ENCODE assay signal across 26 cellular contexts in genomic region chr10:65660006-65660405, GRCh38.
"Had no signal": no experiment of that assay in that cellular context is flagged by ENCODE, and none has a peak within 500 bp of the region (broad histone marks: within the 10 kb centered on the region; RNA-seq: fewer than 3 reads in every experiment).

No MANE protein-coding gene starts in this region.

- H3K4me3 Mint-ChIP-seq: activated CD4-positive, alpha-beta memory T cell treated with anti-CD3 and anti-CD28 coated beads for 36 hours; activated CD4-positive, alpha-beta T cell treated with anti-CD3 and anti-CD28 coated beads for 36 hours; activated CD4-positive, alpha-beta T cell treated with anti-CD3 and anti-CD28 coated beads, Interleukin-2, amount 10 ng/mL, durations not matched to agents 24 days and 14 days; activated CD8-positive, alpha-beta memory T cell treated with anti-CD3 and anti-CD28 coated beads, Interleukin-2, amount 10 ng/mL, durations not matched to agents 7 days and 5 days; activated CD8-positive, alpha-beta T cell treated with anti-CD3 and anti-CD28 coated beads, Interleukin-2, amount 10 ng/mL, durations not matched to agents 7 days and 5 days; activated naive CD4-positive, alpha-beta T cell treated with anti-CD3 and anti-CD28 coated beads, Interleukin-2, amount 10 ng/mL, durations not matched to agents 7 days and 5 days; activated naive CD8-positive, alpha-beta T cell treated with anti-CD3 and anti-CD28 coated beads, Interleukin-2, amount 10 ng/mL, durations not matched to agents 7 days and 5 days; activated T-helper 1 cell treated with anti-CD3 and anti-CD28 coated beads, Interleukin-12 subunit alpha, Interleukin-12 subunit beta, Interleukin-2, Interleukin-4 antibody, amounts not matched to agents 30 ng/mL and 10 ng/mL and 1 ng/mL, durations not matched to agents 14 hours and 24 hours and 36 hours; brain had no signal

- H3K9me3 Mint-ChIP-seq: activated CD4-positive, alpha-beta T cell treated with anti-CD3 and anti-CD28 coated beads, Interleukin-2, amount 10 ng/mL, durations not matched to agents 24 days and 14 days; activated naive CD4-positive, alpha-beta T cell treated with anti-CD3 and anti-CD28 coated beads, Interleukin-2, amount 10 ng/mL, durations not matched to agents 7 days and 5 days had no signal

- ATAC-seq: activated CD4-positive, alpha-beta T cell treated with anti-CD3 and anti-CD28 coated beads for 36 hours; activated CD8-positive, alpha-beta memory T cell treated with anti-CD3 and anti-CD28 coated beads, Interleukin-2, amount 10 ng/mL, durations not matched to agents 7 days and 5 days; activated CD8-positive, alpha-beta T cell treated with anti-CD3 and anti-CD28 coated beads, Interleukin-2, amount 10 ng/mL, durations not matched to agents 7 days and 5 days; activated naive CD4-positive, alpha-beta T cell treated with anti-CD3 and anti-CD28 coated beads, Interleukin-2, amount 50 U/mL, for 72 hours; esophagus mucosa; heart left ventricle had no signal

- H3K27ac Mint-ChIP-seq: activated CD4-positive, alpha-beta memory T cell treated with anti-CD3 and anti-CD28 coated beads for 36 hours; activated CD4-positive, alpha-beta T cell treated with anti-CD3 and anti-CD28 coated beads for 36 hours; activated CD4-positive, alpha-beta T cell treated with anti-CD3 and anti-CD28 coated beads, Interleukin-2, amount 10 ng/mL, durations not matched to agents 24 days and 14 days; activated CD8-positive, alpha-beta memory T cell treated with anti-CD3 and anti-CD28 coated beads, Interleukin-2, amount 10 ng/mL, durations not matched to agents 7 days and 5 days; activated CD8-positive, alpha-beta T cell treated with anti-CD3 and anti-CD28 coated beads, Interleukin-2, amount 10 ng/mL, durations not matched to agents 7 days and 5 days; activated naive CD4-positive, alpha-beta T cell treated with anti-CD3 and anti-CD28 coated beads, Interleukin-2, amount 10 ng/mL, durations not matched to agents 7 days and 5 days; activated naive CD4-positive, alpha-beta T cell treated with anti-CD3 and anti-CD28 coated beads, Interleukin-2, amount 50 U/mL, for 72 hours; activated naive CD8-positive, alpha-beta T cell treated with anti-CD3 and anti-CD28 coated beads, Interleukin-2, amount 10 ng/mL, durations not matched to agents 7 days and 5 days; activated T-helper 1 cell treated with anti-CD3 and anti-CD28 coated beads, Interleukin-12 subunit alpha, Interleukin-12 subunit beta, Interleukin-2, Interleukin-4 antibody, amounts not matched to agents 30 ng/mL and 10 ng/mL and 1 ng/mL, durations not matched to agents 14 hours and 24 hours and 36 hours; activated T-helper 2 cell treated with anti-CD3 and anti-CD28 coated beads, Interferon-gamma antibody, Interleukin-2, Interleukin-4, amounts not matched to agents 10 μg/mL and 5 μg/mL and 100 μg/mL, durations not matched to agents 14 hours and 24 hours and 36 hours had no signal

- H3K36me3 Mint-ChIP-seq: activated CD4-positive, alpha-beta memory T cell treated with anti-CD3 and anti-CD28 coated beads for 36 hours; activated CD8-positive, alpha-beta memory T cell treated with anti-CD3 and anti-CD28 coated beads, Interleukin-2, amount 10 ng/mL, durations not matched to agents 7 days and 5 days; activated naive CD4-positive, alpha-beta T cell treated with anti-CD3 and anti-CD28 coated beads, Interleukin-2, amount 10 ng/mL, durations not matched to agents 7 days and 5 days; activated naive CD8-positive, alpha-beta T cell treated with anti-CD3 and anti-CD28 coated beads, Interleukin-2, amount 10 ng/mL, durations not matched to agents 7 days and 5 days had no signal

- H3K27me3 Mint-ChIP-seq: activated CD4-positive, alpha-beta memory T cell treated with anti-CD3 and anti-CD28 coated beads for 36 hours; activated CD4-positive, alpha-beta T cell treated with anti-CD3 and anti-CD28 coated beads for 36 hours; activated CD4-positive, alpha-beta T cell treated with anti-CD3 and anti-CD28 coated beads, Interleukin-2, amount 10 ng/mL, durations not matched to agents 24 days and 14 days; activated CD8-positive, alpha-beta memory T cell treated with anti-CD3 and anti-CD28 coated beads, Interleukin-2, amount 10 ng/mL, durations not matched to agents 7 days and 5 days; activated naive CD4-positive, alpha-beta T cell treated with anti-CD3 and anti-CD28 coated beads, Interleukin-2, amount 10 ng/mL, durations not matched to agents 7 days and 5 days; activated naive CD8-positive, alpha-beta T cell treated with anti-CD3 and anti-CD28 coated beads, Interleukin-2, amount 10 ng/mL, durations not matched to agents 7 days and 5 days; brain had no signal

- DNase-seq: activated CD4-positive, alpha-beta memory T cell treated with anti-CD3 and anti-CD28 coated beads for 36 hours; activated CD4-positive, alpha-beta T cell treated with anti-CD3 and anti-CD28 coated beads for 36 hours; activated CD4-positive, alpha-beta T cell treated with anti-CD3 and anti-CD28 coated beads, Interleukin-2, amount 10 ng/mL, durations not matched to agents 24 days and 14 days; activated CD4-positive, CD25-positive, alpha-beta regulatory T cell; activated CD4-positive, CD25-positive, alpha-beta regulatory T cell treated with anti-CD3 and anti-CD28 coated beads, Interleukin-2, amount 50 U/mL, for 72 hours; activated CD8-positive, alpha-beta memory T cell treated with anti-CD3 and anti-CD28 coated beads, Interleukin-2, amount 10 ng/mL, durations not matched to agents 7 days and 5 days; activated CD8-positive, alpha-beta memory T cell treated with anti-CD3 and anti-CD28 coated beads, Interleukin-2, amount 50 U/mL, for 4 hours; activated CD8-positive, alpha-beta T cell treated with anti-CD3 and anti-CD28 coated beads, Interleukin-2, amount 10 ng/mL, durations not matched to agents 7 days and 5 days; activated effector memory CD4-positive, alpha-beta T cell treated with anti-CD3 and anti-CD28 coated beads, Interleukin-2, amount 50 U/mL, for 16 hours; activated naive CD4-positive, alpha-beta T cell treated with anti-CD3 and anti-CD28 coated beads, Interleukin-2, amount 10 ng/mL, durations not matched to agents 7 days and 5 days; activated naive CD8-positive, alpha-beta T cell treated with anti-CD3 and anti-CD28 coated beads, Interleukin-2, amount 10 ng/mL, durations not matched to agents 7 days and 5 days; activated T-cell treated with anti-CD3 and anti-CD28 coated beads, Interleukin-2, amount 50 U/mL, for 1 hour; activated T-cell treated with anti-CD3 and anti-CD28 coated beads, Interleukin-2, amount 50 U/mL, for 48 hours; central memory CD4-positive, alpha-beta T cell; cerebellar nuclear complex; colonic mucosa; effector CD8-positive, alpha-beta T cell; foreskin fibroblast; glutamatergic neuron; heart left ventricle; T-helper 2 cell had no signal

- H3K4me1 Mint-ChIP-seq: activated CD4-positive, alpha-beta T cell treated with anti-CD3 and anti-CD28 coated beads for 36 hours; activated CD4-positive, alpha-beta T cell treated with anti-CD3 and anti-CD28 coated beads, Interleukin-2, amount 10 ng/mL, durations not matched to agents 24 days and 14 days; activated CD8-positive, alpha-beta memory T cell treated with anti-CD3 and anti-CD28 coated beads, Interleukin-2, amount 10 ng/mL, durations not matched to agents 7 days and 5 days; activated naive CD4-positive, alpha-beta T cell treated with anti-CD3 and anti-CD28 coated beads, Interleukin-2, amount 10 ng/mL, durations not matched to agents 7 days and 5 days; activated naive CD8-positive, alpha-beta T cell treated with anti-CD3 and anti-CD28 coated beads, Interleukin-2, amount 10 ng/mL, durations not matched to agents 7 days and 5 days had no signal
